ENCODE assay signal across 1 cellular context in the genomic region with DNA sequence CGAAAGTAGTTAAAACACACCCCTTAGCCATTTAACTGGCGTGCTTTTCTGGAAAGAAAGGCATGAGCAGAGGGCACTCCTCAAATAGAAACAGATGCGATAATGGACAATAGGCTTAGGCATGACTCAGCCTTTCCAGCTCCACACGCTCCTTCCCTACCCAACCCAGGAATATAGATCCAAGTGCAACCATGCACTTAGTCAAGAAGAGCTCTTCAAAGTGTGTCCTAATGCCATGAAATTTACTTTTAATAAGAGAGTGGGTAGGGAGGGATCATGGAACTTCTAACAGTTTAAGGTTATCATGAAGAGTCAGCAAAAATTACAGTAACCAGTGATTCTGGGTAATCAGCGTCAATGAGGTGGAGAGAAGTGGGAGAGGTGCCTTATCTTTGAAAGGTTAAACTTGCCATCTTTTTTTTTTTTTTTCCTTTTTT.
A peak's percentile ranks its signal among the peaks of the same experiment; 100 is the strongest.
TF ChIP-seq lines count a peak whose summit lies in the region.

No MANE protein-coding gene starts in this region.

TF ChIP-seq in H1, 55 proteins besides CTCF, POLR2A, EP300 and RAD21:
- TF ChIP-seq KDM1A (IDR thresholded peaks at IDR 0.05; ENCODE audit: borderline replicate concordance, low read length), result no peak
- 0 out of 2 replicates have a peak, but pooled peaks have one; percentile 6 for TF ChIP-seq MAFK (IDR thresholded peaks at IDR 0.05; ENCODE audit: low read depth, low read length)
